ENCODE assay signal across 2 cellular contexts in the genomic region with DNA sequence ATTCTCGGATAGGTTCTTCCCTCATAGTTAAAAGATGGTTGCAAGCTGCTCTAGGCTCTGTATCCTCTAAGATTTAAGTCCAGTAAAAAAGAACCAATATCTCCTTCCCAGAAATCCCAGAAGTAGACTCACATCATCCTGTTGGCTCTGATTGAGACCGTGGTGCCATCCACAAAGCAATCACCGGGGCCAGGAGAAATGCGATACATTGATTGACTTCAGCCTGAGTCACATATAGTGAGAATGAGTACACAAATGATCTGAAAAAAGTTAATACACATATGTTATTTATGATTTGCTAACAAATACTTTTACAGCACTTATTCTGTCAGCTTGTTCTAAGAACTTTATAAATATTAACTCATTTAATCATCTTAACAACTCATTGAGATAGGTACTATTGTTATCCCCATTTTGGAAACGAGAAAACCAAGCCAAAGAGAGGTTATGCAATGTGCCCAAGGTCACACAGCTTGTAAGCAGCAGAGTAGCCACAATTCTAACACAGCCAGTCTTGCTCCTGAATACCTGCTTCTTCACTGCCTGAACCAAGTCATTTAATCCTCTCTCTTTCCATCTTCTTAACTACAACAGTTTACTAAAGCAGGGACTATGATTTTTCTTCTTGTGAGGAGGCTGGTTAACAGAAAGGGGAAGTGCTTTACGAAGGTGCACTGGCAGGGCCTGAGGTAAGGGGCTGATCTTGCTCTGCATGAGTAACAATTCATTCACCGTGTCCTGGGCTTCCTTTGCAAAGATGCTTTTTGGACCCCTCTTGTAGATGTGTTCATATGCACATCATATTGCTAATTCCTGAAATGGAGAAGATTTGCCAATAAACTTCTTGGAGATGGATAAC.
TF ChIP-seq lines count a peak whose summit lies in the region.

No MANE protein-coding gene starts in this region.

TF ChIP-seq in GM23338, 12 proteins besides CTCF, POLR2A, EP300 and RAD21 (continues in another document):
- TF ChIP-seq EZH2phosphoT487 (IDR thresholded peaks at IDR 0.05; ENCODE audit: unreplicated experiment) (no peak), ETS1 (IDR thresholded peaks at IDR 0.05) (no peak), POLR2AphosphoS5 (IDR thresholded peaks at IDR 0.05; ENCODE audit: low read depth) (no peak), ZNF331 (CRISPR knock-in tag; IDR thresholded peaks at IDR 0.05; ENCODE audit: low read depth) (no peak), NANOG (IDR thresholded peaks at IDR 0.05; ENCODE audit: borderline replicate concordance) (no peak), REST (IDR thresholded peaks at IDR 0.05; ENCODE audit: unreplicated experiment) (no peak), EZH2 (IDR thresholded peaks at IDR 0.05; ENCODE audit: low read depth, unreplicated experiment) (no peak), JUNB (IDR thresholded peaks at IDR 0.05; ENCODE audit: unreplicated experiment) (no peak), ZNF114 (CRISPR knock-in tag; IDR thresholded peaks at IDR 0.05) (no peak), CREB1 (CRISPR knock-in tag; IDR thresholded peaks at IDR 0.05; ENCODE audit: low read depth) (no peak), STAT1 (IDR thresholded peaks at IDR 0.05; ENCODE audit: unreplicated experiment) (no peak)

TF ChIP-seq in IMR-90, 13 proteins besides CTCF, POLR2A, EP300 and RAD21:
- TF ChIP-seq CEBPB (IDR thresholded peaks at IDR 0.05; ENCODE audit: low read depth, low read length) (0 out of 2 replicates have a peak, but pooled peaks have one; percentile 24), SMC3 (IDR thresholded peaks at IDR 0.05; ENCODE audit: low read depth, low read length) (no peak), MAFK (IDR thresholded peaks at IDR 0.05; ENCODE audit: low read depth, low read length) (no peak), FOS (IDR thresholded peaks at IDR 0.05; ENCODE audit: low read depth, low read length) (no peak)
